In the genomic region with DNA sequence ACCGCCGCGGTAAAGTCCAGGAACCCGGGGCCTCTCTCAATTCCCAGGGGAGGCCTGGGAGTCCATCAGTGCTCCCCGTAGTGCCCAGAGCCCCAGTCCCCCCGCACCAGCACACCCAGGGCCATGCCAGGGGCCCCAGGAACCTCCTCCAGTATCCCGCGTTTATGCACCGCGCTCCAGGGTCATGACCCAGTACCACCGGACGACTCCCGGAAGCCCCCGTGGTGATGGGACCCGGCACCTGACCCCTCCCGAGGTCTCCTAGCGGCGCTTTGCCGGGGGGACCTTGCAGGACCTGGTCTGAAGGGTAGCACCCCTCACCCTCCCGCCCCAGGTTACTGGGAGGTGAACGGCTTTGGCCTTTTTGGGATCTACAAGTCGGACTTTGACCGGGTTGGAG, we compare ENCODE assay signal across 8 cellular contexts. TPM values are rescaled to one million over a fixed set of nuclear protein-coding genes. Genes with fewer than 3 reads are reported as not detected.
"Had no signal": no experiment of that assay in that cellular context is flagged by ENCODE, and none has a peak within 500 bp of the region (broad histone marks: within the 10 kb centered on the region; RNA-seq: fewer than 3 reads in every experiment).

No MANE protein-coding gene starts in this region.

- H3K4me1 ChIP-seq: HAP-1 had no signal

- FAIRE-seq: HTR-8/SVneo, K562 had no signal

- ATAC-seq: GM23338, HCT116, K562 had no signal

- H2AFZ ChIP-seq: GM23338 had no signal

- H3K4me3 ChIP-seq: GM23338, HAP-1, K562 had no signal

- DNase-seq: HFFc6, IMR-90 had no signal

- H3K9me3 ChIP-seq: HAP-1 had no signal

- H3K4me2 ChIP-seq: GM23338 had no signal

RNA-seq across cellular contexts. Expression of a gene that starts 11.2 kb away (rescaled TPM):
- total RNA-seq: HT-29 had no signal
